ENCODE assay signal across 25 cellular contexts in genomic region chr7:157872447-157872846, GRCh38.
"Had no signal": no experiment of that assay in that cellular context is flagged by ENCODE, and none has a peak within 500 bp of the region (broad histone marks: within the 10 kb centered on the region; RNA-seq: fewer than 3 reads in every experiment).

No MANE protein-coding gene starts in this region.

- H3K27ac Mint-ChIP-seq: natural killer cell; stimulated activated effector memory CD8-positive, alpha-beta T cell treated with anti-CD3 and anti-CD28 coated beads, Interleukin-12 subunit alpha, Interleukin-12 subunit beta, amount 100 ng/mL, for 72 hours; stimulated activated naive CD8-positive, alpha-beta T cell treated with anti-CD3 and anti-CD28 coated beads, Interleukin-15, Interleukin-2, amounts not matched to agents 100 ng/mL and 50 ng/mL, for 24 hours had no signal

- ATAC-seq: left cardiac atrium; left lobe of liver; lower lobe of right lung; natural killer cell; pancreas; right cardiac atrium; stimulated activated effector memory CD8-positive, alpha-beta T cell treated with anti-CD3 and anti-CD28 coated beads, Interleukin-12 subunit alpha, Interleukin-12 subunit beta, amount 100 ng/mL, for 72 hours had no signal

- H3K27me3 Mint-ChIP-seq: stimulated activated naive CD8-positive, alpha-beta T cell treated with anti-CD3 and anti-CD28 coated beads, Interleukin-15, Interleukin-2, amounts not matched to agents 100 ng/mL and 50 ng/mL, for 24 hours had no signal

- H3K9me3 ChIP-seq: lower lobe of right lung, pancreas, prostate gland, suprapubic skin, transverse colon, upper lobe of left lung had no signal

- H3K4me1 ChIP-seq: pancreas, prostate gland had no signal

- H3K36me3 Mint-ChIP-seq: natural killer cell; stimulated activated effector memory CD8-positive, alpha-beta T cell treated with anti-CD3 and anti-CD28 coated beads, Interleukin-12 subunit alpha, Interleukin-12 subunit beta, amount 100 ng/mL, for 72 hours had no signal

- H3K27ac ChIP-seq: lower lobe of right lung, neural progenitor cell, pancreas, prostate gland, sigmoid colon, spleen, suprapubic skin, transverse colon, upper lobe of left lung had no signal

- H2AFZ ChIP-seq: neural progenitor cell had no signal

- H3K36me3 ChIP-seq: lower lobe of right lung, neural progenitor cell, pancreas, prostate gland, sigmoid colon, spleen, suprapubic skin, transverse colon, upper lobe of left lung had no signal

- H3K27me3 ChIP-seq: neural progenitor cell, pancreas, upper lobe of left lung had no signal

- DNase-seq: hippocampal formation; kidney glomerular epithelial cell; left cardiac atrium; lower lobe of right lung; mammary epithelial cell; mesenchymal stem cell; natural killer cell; nephron progenitor cell; pancreas; retina; right cardiac atrium; sigmoid colon; small intestine; stimulated activated CD4-positive, alpha-beta T cell treated with anti-CD3 and anti-CD28 coated beads, Interleukin-4, amount 100 ng/mL, for 24 hours; transverse colon; upper lobe of left lung had no signal

- H3K9me3 Mint-ChIP-seq: natural killer cell; stimulated activated effector memory CD8-positive, alpha-beta T cell treated with anti-CD3 and anti-CD28 coated beads, Interleukin-12 subunit alpha, Interleukin-12 subunit beta, amount 100 ng/mL, for 72 hours; stimulated activated naive CD8-positive, alpha-beta T cell treated with anti-CD3 and anti-CD28 coated beads, Interleukin-15, Interleukin-2, amounts not matched to agents 100 ng/mL and 50 ng/mL, for 24 hours had no signal

- H3K4me3 Mint-ChIP-seq: natural killer cell; nephron progenitor cell; neural progenitor cell; stimulated activated effector memory CD8-positive, alpha-beta T cell treated with anti-CD3 and anti-CD28 coated beads, Interleukin-12 subunit alpha, Interleukin-12 subunit beta, amount 100 ng/mL, for 72 hours; stimulated activated naive CD8-positive, alpha-beta T cell treated with anti-CD3 and anti-CD28 coated beads, Interleukin-15, Interleukin-2, amounts not matched to agents 100 ng/mL and 50 ng/mL, for 24 hours had no signal

- H3K4me3 ChIP-seq: lower lobe of right lung, neural progenitor cell, pancreas, prostate gland, sigmoid colon, spleen, suprapubic skin, transverse colon, upper lobe of left lung had no signal

- H3K9ac ChIP-seq: neural progenitor cell had no signal

- FAIRE-seq: keratinocyte, pancreas, small intestine, urothelium cell line had no signal

- H3K4me2 ChIP-seq: neural progenitor cell had no signal
